ENCODE assay signal across 8 cellular contexts in genomic region chr16:2458887-2459646, GRCh38. TPM values are rescaled to one million over a fixed set of nuclear protein-coding genes. Genes with fewer than 3 reads are reported as not detected.
DNase-seq lines count a peak whose midpoint lies in the region; ATAC-seq and TF ChIP-seq lines count a peak whose summit lies in the region.

No MANE protein-coding gene starts in this region.

- peak overlapping the region; percentile 92 for H3K4me2 ChIP-seq in hepatocyte

- TF ChIP-seq CTCF in VCaP (conservative IDR thresholded peaks at IDR 0.05) (no peak), hepatocyte (IDR thresholded peaks at IDR 0.05; ENCODE audit: poor library complexity) (no peak)

- H3K36me3 ChIP-seq in hepatocyte (replicated peaks; ENCODE audit: insufficient read depth, low read depth) = no peaks in the 10 kb centered on the region

- no peaks in the 10 kb centered on the region for H3K9me2 ChIP-seq in hepatocyte (replicated peaks; ENCODE audit: insufficient read depth)

- H3K4me3 Mint-ChIP-seq in stimulated activated naive CD8-positive, alpha-beta T cell treated with anti-CD3 and anti-CD28 coated beads, Interleukin-15, amount 100 ng/mL, for 72 hours = peak overlapping the region; percentile 83 to 86

- WGBS in hepatocyte (ENCODE audit: low lambda C conversion rate, missing lambda C conversion rate) = 20% methylated on average over 14 of the region's 18 CpGs

- H3K27ac ChIP-seq in VCaP (peak overlapping the region; percentile 72), hepatocyte (peak overlapping the region; percentile 63)

- H3K4me3 ChIP-seq in hepatocyte = peak overlapping the region; percentile 84

- peaks cover 30% of the 10 kb centered on the region for H3K4me1 Mint-ChIP-seq in stimulated activated naive CD8-positive, alpha-beta T cell treated with anti-CD3 and anti-CD28 coated beads, Interleukin-15, amount 100 ng/mL, for 72 hours

- DNase-seq in NCI-H82 (lab: John Stamatoyannopoulos, UW) (peak; percentile 60), NCI-H82 treated with DMSO at 0.1 percent for 48 hours (lab: John Stamatoyannopoulos, UW; ENCODE audit: unreplicated experiment) (no peak), hepatocyte (ENCODE audit: low spot score) (peak; percentile 36), AML-193 (lab: John Stamatoyannopoulos, UW) (no peak), HuH-7 (ENCODE audit: low spot score) (no peak), COR-L47 (lab: John Stamatoyannopoulos, UW) (no peak)
- DNase-seq in stimulated activated naive CD8-positive, alpha-beta T cell treated with anti-CD3 and anti-CD28 coated beads, Interleukin-15, amount 100 ng/mL, for 72 hours = no peak

- no peak for ATAC-seq in stimulated activated naive CD8-positive, alpha-beta T cell treated with anti-CD3 and anti-CD28 coated beads, Interleukin-15, amount 100 ng/mL, for 72 hours

- no peaks in the 10 kb centered on the region for H3K9me3 ChIP-seq in hepatocyte (ENCODE audit: low read depth)

- H3K79me2 ChIP-seq in hepatocyte = no peaks in the 10 kb centered on the region

- H4K20me1 ChIP-seq in hepatocyte (ENCODE audit: insufficient read depth, poor library complexity, severe bottlenecking) = no peaks in the 10 kb centered on the region

- peak overlapping the region; percentile 63 to 91 for H3K27ac Mint-ChIP-seq in stimulated activated naive CD8-positive, alpha-beta T cell treated with anti-CD3 and anti-CD28 coated beads, Interleukin-15, amount 100 ng/mL, for 72 hours

- no peaks in the 10 kb centered on the region for H3K9me3 Mint-ChIP-seq in stimulated activated naive CD8-positive, alpha-beta T cell treated with anti-CD3 and anti-CD28 coated beads, Interleukin-15, amount 100 ng/mL, for 72 hours

- no peaks in the 10 kb centered on the region for H3K27me3 ChIP-seq in hepatocyte

- no peaks in the 10 kb centered on the region for H3K27me3 Mint-ChIP-seq in stimulated activated naive CD8-positive, alpha-beta T cell treated with anti-CD3 and anti-CD28 coated beads, Interleukin-15, amount 100 ng/mL, for 72 hours

- peaks cover 7% of the 10 kb centered on the region for H3K4me1 ChIP-seq in hepatocyte (ENCODE audit: insufficient read depth)

- peak overlapping the region; percentile 91 for H2AFZ ChIP-seq in hepatocyte

RNA-seq across cellular contexts. Expression of gene TEDC2, which starts 0.8 kb away (rescaled TPM):
- total RNA-seq in hepatocyte = 6.2 and 7.6 TPM in 2 replicates
- polyA plus RNA-seq in hepatocyte = 7.1 and 8.1 TPM in 2 replicates

RNA-seq across cellular contexts. Expression of gene NTN3, which starts 12.0 kb away (rescaled TPM):
- total RNA-seq in hepatocyte = 4.5 and 4.8 TPM in 2 replicates
- polyA plus RNA-seq in hepatocyte = 1.1 and 2.4 TPM in 2 replicates

RNA-seq across cellular contexts. Expression of gene TBC1D24, which starts 15.9 kb away (rescaled TPM):
- total RNA-seq in hepatocyte = 10.4 and 13.6 TPM in 2 replicates
- 8.3 and 10.9 TPM in 2 replicates for polyA plus RNA-seq in hepatocyte

RNA-seq across cellular contexts. Expression of gene CCNF, which starts 29.8 kb away (rescaled TPM):
- total RNA-seq in hepatocyte = 4.7 TPM in 2 replicates
- polyA plus RNA-seq in hepatocyte = 4.3 and 6.5 TPM in 2 replicates

RNA-seq across cellular contexts. Expression of gene ATP6V0C, which starts 54.7 kb away (rescaled TPM):
- 81.4 and 89.8 TPM in 2 replicates for total RNA-seq in hepatocyte
- 375 and 385 TPM in 2 replicates for polyA plus RNA-seq in hepatocyte

Comparison
In these comparisons a context has a peak if more than half of its experiments do, and no peak if none do; other contexts are left out.
1. DNase-seq: peak in NCI-H82 (single experiment) and hepatocyte (single experiment); none in NCI-H82 treated with DMSO at 0.1 percent for 48 hours (single experiment), stimulated activated naive CD8-positive, alpha-beta T cell treated with anti-CD3 and anti-CD28 coated beads, Interleukin-15, amount 100 ng/mL, for 72 hours (0 of 2), AML-193 (0 of 2), HuH-7 (single experiment) and COR-L47 (single experiment).